In genomic region chr15:83837946-83838571, GRCh38 we compare ENCODE assay signal across 9 cellular contexts.
A peak's percentile ranks its signal among the peaks of the same experiment; 100 is the strongest.
DNase-seq lines count a peak whose midpoint lies in the region; ATAC-seq and TF ChIP-seq lines count a peak whose summit lies in the region.
"Had no signal": no experiment of that assay in that cellular context is flagged by ENCODE, and none has a peak within 500 bp of the region (broad histone marks: within the 10 kb centered on the region; RNA-seq: fewer than 3 reads in every experiment).

No MANE protein-coding gene starts in this region.

- intact Hi-C loops in Calu3 (cut with micrococcal nuclease; ENCODE audit: unreplicated experiment) (loop anchor here (1.0 to 10.0 kb wide), 4 partner anchors 86 to 403 kb away; no protein-coding TSS in a partner anchor), adrenal gland (cut with DNase I) (no loop called here)

- no peak overlapping the region for H3K4me3 ChIP-seq in HEK293 (ENCODE audit: low read depth, low read length)
- no peak overlapping the region for H3K4me3 ChIP-seq in adrenal gland
- H3K4me3 ChIP-seq: vagina had no signal

- no peak overlapping the region for H3K27ac Mint-ChIP-seq in Calu3 (ENCODE audit: unreplicated experiment)

- H3K36me3 ChIP-seq in HEK293 (ENCODE audit: control insufficient read depth in 2 of 2, insufficient read depth in 1 of 2, low read length in 2 of 2): no peaks in the 10 kb centered on the region
- H3K36me3 ChIP-seq in adrenal gland (replicated peaks in 1 of 2): no peaks in the 10 kb centered on the region
- H3K36me3 ChIP-seq: vagina had no signal

- BruUV-seq in Calu3 (replicated peaks; lab: Mats Ljungman, UMichigan): no TSS peak

- peaks cover 11% of the 10 kb centered on the region for H3K4me1 Mint-ChIP-seq in Calu3 (ENCODE audit: low read depth, unreplicated experiment)

- peak; percentile 67 for TF ChIP-seq CTCF in Calu3 (IDR thresholded peaks at IDR 0.05; ENCODE audit: unreplicated experiment)
- TF ChIP-seq CTCF in HEK293 (tag by site-specific recombination; IDR thresholded peaks at IDR 0.05): peak; percentile 28; the same call in 1 of the 2 replicates
- peak; percentile 17 to 41 (median 28) for TF ChIP-seq CTCF in adrenal gland (IDR thresholded peaks at IDR 0.05)

- H3K4me1 ChIP-seq in HEK293 (ENCODE audit: control insufficient read depth, insufficient read depth, low read length) (no peaks in the 10 kb centered on the region), adrenal gland (replicated peaks in 1 of 2) (no peaks in the 10 kb centered on the region)
- H3K4me1 ChIP-seq: vagina had no signal

- H3K4me3 Mint-ChIP-seq in Calu3 (ENCODE audit: low read depth, unreplicated experiment): no peak overlapping the region

- 15 to 31% (median 19%) methylated on average over 8 of the region's 8 CpGs for WGBS in adrenal gland, 4 donors

- CTCF ChIA-PET in Calu3 (lab: Charles Lee) (interaction anchor here (0.7 to 1.6 kb wide), 4 partner anchors 33 to 357 kb away, joined by 3 to 7 read pairs (median 4); no protein-coding TSS in a partner anchor), HEK293 (lab: Yijun Ruan, JAX) (interaction anchor here (0.6 to 2.9 kb wide), 48 partner anchors 8 to 1115 kb away, joined by 3 to 26 read pairs (median 4); no protein-coding TSS in a partner anchor)

- no peaks in the 10 kb centered on the region for H3K9me3 ChIP-seq in HEK293 (ENCODE audit: control insufficient read depth, insufficient read depth, low read depth, low read length)
- no peaks in the 10 kb centered on the region for H3K9me3 ChIP-seq in adrenal gland (replicated peaks in 1 of 3)
- H3K9me3 ChIP-seq: vagina had no signal

- no peak for TF ChIP-seq POLR2A in adrenal gland (IDR thresholded peaks at IDR 0.05)

- no peak for ATAC-seq in HG02973 (IDR thresholded peaks at IDR 0.05; ENCODE audit: unreplicated experiment)
- no peak for ATAC-seq in HG02763 (IDR thresholded peaks at IDR 0.05; ENCODE audit: unreplicated experiment)
- no peak for ATAC-seq in HG03571 (IDR thresholded peaks at IDR 0.05; ENCODE audit: unreplicated experiment)

- DNase-seq in Calu3: peak; percentile 74
- peak; percentile 21 to 60 (median 41) for DNase-seq in adrenal gland
- peak; percentile 70 for DNase-seq in islet precursor cell
- no peak for DNase-seq in COLO668 (lab: John Stamatoyannopoulos, UW; ENCODE audit: unreplicated experiment)

- H3K27me3 ChIP-seq in adrenal gland: no peaks in the 10 kb centered on the region
- H3K27me3 ChIP-seq: vagina had no signal

- peaks cover 12% of the 10 kb centered on the region for H3K27me3 Mint-ChIP-seq in Calu3 (ENCODE audit: unreplicated experiment)

- POLR2A ChIA-PET in HEK293 (lab: Yijun Ruan, JAX): no interaction called here

- H3K27ac ChIP-seq in HEK293 (ENCODE audit: extremely low read depth, low read depth, low read length) (no peak overlapping the region), adrenal gland (no peak overlapping the region)
- H3K27ac ChIP-seq: vagina had no signal

- no peaks in the 10 kb centered on the region for H3K9me3 Mint-ChIP-seq in Calu3 (ENCODE audit: low read depth, unreplicated experiment)

- H3K36me3 Mint-ChIP-seq in Calu3 (ENCODE audit: insufficient read depth, unreplicated experiment): no peaks in the 10 kb centered on the region

TF ChIP-seq in HEK293, 187 proteins besides CTCF, POLR2A, EP300 and RAD21:
- no peak for TF ChIP-seq ZNF571 (tag by site-specific recombination; IDR thresholded peaks at IDR 0.05)
- no peak for TF ChIP-seq GLI4 (tag by site-specific recombination; IDR thresholded peaks at IDR 0.05)
- no peak for TF ChIP-seq ZNF843 (tag by site-specific recombination; IDR thresholded peaks at IDR 0.05)
- TF ChIP-seq ZNF677 (tag by site-specific recombination; IDR thresholded peaks at IDR 0.05): no peak
- no peak for TF ChIP-seq KLF9 (tag by site-specific recombination; IDR thresholded peaks at IDR 0.05; ENCODE audit: low read depth)
- TF ChIP-seq, protein P1, sequence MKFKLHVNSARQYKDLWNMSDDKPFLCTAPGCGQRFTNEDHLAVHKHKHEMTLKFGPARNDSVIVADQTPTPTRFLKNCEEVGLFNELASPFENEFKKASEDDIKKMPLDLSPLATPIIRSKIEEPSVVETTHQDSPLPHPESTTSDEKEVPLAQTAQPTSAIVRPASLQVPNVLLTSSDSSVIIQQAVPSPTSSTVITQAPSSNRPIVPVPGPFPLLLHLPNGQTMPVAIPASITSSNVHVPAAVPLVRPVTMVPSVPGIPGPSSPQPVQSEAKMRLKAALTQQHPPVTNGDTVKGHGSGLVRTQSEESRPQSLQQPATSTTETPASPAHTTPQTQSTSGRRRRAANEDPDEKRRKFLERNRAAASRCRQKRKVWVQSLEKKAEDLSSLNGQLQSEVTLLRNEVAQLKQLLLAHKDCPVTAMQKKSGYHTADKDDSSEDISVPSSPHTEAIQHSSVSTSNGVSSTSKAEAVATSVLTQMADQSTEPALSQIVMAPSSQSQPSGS (tag by site-specific recombination; IDR thresholded peaks at IDR 0.05; ENCODE audit: low read depth): 0 out of 2 replicates have a peak, but pooled peaks have one; percentile 8
- TF ChIP-seq RBAK (tag by site-specific recombination; IDR thresholded peaks at IDR 0.05): no peak
- TF ChIP-seq ZNF660 (tag by site-specific recombination; IDR thresholded peaks at IDR 0.05): 0 out of 2 replicates have a peak, but pooled peaks have one; percentile 23
- peak; percentile 25 for TF ChIP-seq ZNF654 (tag by site-specific recombination; IDR thresholded peaks at IDR 0.05; ENCODE audit: low read depth)
